Comparison of ENCODE assay signal across 1 cellular context in the genomic region with DNA sequence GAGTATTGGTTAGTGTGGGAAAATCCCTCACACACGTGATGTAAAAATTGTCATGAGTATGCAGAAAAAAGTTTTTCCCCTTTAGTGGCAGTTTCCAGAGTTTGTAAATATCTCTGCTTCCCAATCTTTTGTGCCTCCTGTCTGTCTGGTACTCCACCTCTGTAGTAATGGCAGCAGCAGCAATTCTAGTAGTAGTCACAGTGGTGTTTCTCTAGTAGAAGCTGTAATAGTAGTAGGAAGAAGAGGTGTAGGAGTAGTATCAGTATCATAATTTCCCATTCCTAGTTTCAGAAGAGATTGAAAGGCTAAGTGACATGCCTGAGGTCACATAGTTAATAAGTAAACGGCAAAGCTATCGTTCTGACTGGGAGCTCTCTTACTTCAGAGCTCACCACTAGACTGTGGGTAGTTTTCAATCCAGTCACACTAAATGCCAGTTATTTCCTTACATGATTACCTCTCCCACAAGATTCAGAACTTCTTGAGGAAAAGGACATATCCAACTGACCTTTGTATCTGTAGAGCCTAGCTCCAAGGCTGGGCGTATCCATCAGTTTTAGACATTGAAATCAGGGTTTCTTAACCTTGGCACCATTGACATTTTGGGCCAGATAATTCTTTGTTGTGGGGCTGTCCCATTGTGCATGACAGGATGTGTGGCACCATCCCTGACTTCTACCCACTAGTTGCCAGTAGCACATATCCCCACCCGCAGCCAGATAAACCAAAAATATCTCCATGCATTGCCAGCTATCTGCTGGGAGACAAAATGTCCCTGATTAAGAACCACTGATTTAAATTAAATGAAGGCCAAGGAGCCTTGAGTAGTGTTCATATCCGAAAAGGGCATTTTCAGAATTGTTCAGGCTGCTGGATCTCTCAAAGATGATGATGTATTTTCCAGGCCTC.
TF ChIP-seq lines count a peak whose summit lies in the region.

No MANE protein-coding gene starts in this region.

TF ChIP-seq in GM12878, 131 proteins besides CTCF, POLR2A, EP300 and RAD21 (continued from another document):
- TF ChIP-seq, protein P1, sequence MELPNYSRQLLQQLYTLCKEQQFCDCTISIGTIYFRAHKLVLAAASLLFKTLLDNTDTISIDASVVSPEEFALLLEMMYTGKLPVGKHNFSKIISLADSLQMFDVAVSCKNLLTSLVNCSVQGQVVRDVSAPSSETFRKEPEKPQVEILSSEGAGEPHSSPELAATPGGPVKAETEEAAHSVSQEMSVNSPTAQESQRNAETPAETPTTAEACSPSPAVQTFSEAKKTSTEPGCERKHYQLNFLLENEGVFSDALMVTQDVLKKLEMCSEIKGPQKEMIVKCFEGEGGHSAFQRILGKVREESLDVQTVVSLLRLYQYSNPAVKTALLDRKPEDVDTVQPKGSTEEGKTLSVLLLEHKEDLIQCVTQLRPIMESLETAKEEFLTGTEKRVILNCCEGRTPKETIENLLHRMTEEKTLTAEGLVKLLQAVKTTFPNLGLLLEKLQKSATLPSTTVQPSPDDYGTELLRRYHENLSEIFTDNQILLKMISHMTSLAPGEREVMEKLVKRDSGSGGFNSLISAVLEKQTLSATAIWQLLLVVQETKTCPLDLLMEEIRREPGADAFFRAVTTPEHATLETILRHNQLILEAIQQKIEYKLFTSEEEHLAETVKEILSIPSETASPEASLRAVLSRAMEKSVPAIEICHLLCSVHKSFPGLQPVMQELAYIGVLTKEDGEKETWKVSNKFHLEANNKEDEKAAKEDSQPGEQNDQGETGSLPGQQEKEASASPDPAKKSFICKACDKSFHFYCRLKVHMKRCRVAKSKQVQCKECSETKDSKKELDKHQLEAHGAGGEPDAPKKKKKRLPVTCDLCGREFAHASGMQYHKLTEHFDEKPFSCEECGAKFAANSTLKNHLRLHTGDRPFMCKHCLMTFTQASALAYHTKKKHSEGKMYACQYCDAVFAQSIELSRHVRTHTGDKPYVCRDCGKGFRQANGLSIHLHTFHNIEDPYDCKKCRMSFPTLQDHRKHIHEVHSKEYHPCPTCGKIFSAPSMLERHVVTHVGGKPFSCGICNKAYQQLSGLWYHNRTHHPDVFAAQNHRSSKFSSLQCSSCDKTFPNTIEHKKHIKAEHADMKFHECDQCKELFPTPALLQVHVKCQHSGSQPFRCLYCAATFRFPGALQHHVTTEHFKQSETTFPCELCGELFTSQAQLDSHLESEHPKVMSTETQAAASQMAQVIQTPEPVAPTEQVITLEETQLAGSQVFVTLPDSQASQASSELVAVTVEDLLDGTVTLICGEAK (IDR thresholded peaks at IDR 0.05; ENCODE audit: borderline replicate concordance), result no peak
- TF ChIP-seq NR2F1 (conservative IDR thresholded peaks at IDR 0.05) (peak; percentile 85), RUNX3 (IDR thresholded peaks at IDR 0.05; ENCODE audit: low read length) (peak; percentile 77), ESRRA (IDR thresholded peaks at IDR 0.05; ENCODE audit: low read length) (no peak), JUNB (IDR thresholded peaks at IDR 0.05) (peak; percentile 82), MTA2 (IDR thresholded peaks at IDR 0.05; ENCODE audit: low read depth) (peak; percentile 89), IRF4 (IDR thresholded peaks at IDR 0.05; ENCODE audit: low read depth, low read length) (peak; percentile 94), GATAD2B (conservative IDR thresholded peaks at IDR 0.05; ENCODE audit: low read depth) (peak; percentile 84; the same call in 1 of the 2 replicates)
- TF ChIP-seq, protein P2, sequence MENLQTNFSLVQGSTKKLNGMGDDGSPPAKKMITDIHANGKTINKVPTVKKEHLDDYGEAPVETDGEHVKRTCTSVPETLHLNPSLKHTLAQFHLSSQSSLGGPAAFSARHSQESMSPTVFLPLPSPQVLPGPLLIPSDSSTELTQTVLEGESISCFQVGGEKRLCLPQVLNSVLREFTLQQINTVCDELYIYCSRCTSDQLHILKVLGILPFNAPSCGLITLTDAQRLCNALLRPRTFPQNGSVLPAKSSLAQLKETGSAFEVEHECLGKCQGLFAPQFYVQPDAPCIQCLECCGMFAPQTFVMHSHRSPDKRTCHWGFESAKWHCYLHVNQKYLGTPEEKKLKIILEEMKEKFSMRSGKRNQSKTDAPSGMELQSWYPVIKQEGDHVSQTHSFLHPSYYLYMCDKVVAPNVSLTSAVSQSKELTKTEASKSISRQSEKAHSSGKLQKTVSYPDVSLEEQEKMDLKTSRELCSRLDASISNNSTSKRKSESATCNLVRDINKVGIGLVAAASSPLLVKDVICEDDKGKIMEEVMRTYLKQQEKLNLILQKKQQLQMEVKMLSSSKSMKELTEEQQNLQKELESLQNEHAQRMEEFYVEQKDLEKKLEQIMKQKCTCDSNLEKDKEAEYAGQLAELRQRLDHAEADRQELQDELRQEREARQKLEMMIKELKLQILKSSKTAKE (IDR thresholded peaks at IDR 0.05; ENCODE audit: low read depth, poor library complexity, severe bottlenecking), result peak; percentile 86
- TF ChIP-seq, protein P3, sequence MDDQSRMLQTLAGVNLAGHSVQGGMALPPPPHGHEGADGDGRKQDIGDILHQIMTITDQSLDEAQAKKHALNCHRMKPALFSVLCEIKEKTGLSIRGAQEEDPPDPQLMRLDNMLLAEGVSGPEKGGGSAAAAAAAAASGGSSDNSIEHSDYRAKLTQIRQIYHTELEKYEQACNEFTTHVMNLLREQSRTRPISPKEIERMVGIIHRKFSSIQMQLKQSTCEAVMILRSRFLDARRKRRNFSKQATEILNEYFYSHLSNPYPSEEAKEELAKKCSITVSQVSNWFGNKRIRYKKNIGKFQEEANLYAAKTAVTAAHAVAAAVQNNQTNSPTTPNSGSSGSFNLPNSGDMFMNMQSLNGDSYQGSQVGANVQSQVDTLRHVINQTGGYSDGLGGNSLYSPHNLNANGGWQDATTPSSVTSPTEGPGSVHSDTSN (IDR thresholded peaks at IDR 0.05; ENCODE audit: insufficient replicate concordance, low read depth, low read length), result peak; percentile 20
- TF ChIP-seq, protein P4, sequence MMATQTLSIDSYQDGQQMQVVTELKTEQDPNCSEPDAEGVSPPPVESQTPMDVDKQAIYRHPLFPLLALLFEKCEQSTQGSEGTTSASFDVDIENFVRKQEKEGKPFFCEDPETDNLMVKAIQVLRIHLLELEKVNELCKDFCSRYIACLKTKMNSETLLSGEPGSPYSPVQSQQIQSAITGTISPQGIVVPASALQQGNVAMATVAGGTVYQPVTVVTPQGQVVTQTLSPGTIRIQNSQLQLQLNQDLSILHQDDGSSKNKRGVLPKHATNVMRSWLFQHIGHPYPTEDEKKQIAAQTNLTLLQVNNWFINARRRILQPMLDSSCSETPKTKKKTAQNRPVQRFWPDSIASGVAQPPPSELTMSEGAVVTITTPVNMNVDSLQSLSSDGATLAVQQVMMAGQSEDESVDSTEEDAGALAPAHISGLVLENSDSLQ (IDR thresholded peaks at IDR 0.05), result peak; percentile 86
